11 cellular contexts compared by ENCODE assay signal in genomic region chr10:117477961-117478670, GRCh38.
A peak's percentile ranks its signal among the peaks of the same experiment; 100 is the strongest.
DNase-seq lines count a peak whose midpoint lies in the region; ATAC-seq and TF ChIP-seq lines count a peak whose summit lies in the region.
"Had no signal": no experiment of that assay in that cellular context is flagged by ENCODE, and none has a peak within 500 bp of the region (broad histone marks: within the 10 kb centered on the region; RNA-seq: fewer than 3 reads in every experiment).

No MANE protein-coding gene starts in this region.

- intact Hi-C loops in IMR-90 (cut with micrococcal nuclease), result loop anchor here (10.0 kb wide), 1 partner anchor 263 kb away; no protein-coding TSS in a partner anchor

- CTCF ChIA-PET in BJ (lab: Yijun Ruan, JAX) (interaction anchor here (0.6 to 5.0 kb wide), 21 partner anchors 9 to 896 kb away, joined by 3 to 57 read pairs (median 4); no protein-coding TSS in a partner anchor), IMR-90 (lab: Yijun Ruan, JAX) (no interaction called here)

- H2AK5ac ChIP-seq in IMR-90 (ENCODE audit: low read depth, low read length), result no peak overlapping the region

- H3K23ac ChIP-seq in IMR-90 (ENCODE audit: low read depth, low read length), result no peak overlapping the region

- no peak for ATAC-seq in IMR-90 (ENCODE audit: low read depth)
- no peak for ATAC-seq in GM18520 (IDR thresholded peaks at IDR 0.05; ENCODE audit: unreplicated experiment)
- ATAC-seq in GM19455 (IDR thresholded peaks at IDR 0.05; ENCODE audit: unreplicated experiment), result no peak
- ATAC-seq: activated CD4-positive, alpha-beta T cell treated with anti-CD3 and anti-CD28 coated beads for 36 hours; natural killer cell treated with Interleukin-12 subunit alpha and Interleukin-12 subunit beta and Interleukin-15 and Interleukin-18, amount 100 ng/mL, for 72 hours had no signal

- H3K9me1 ChIP-seq in IMR-90 (ENCODE audit: insufficient read depth, low read length), result no peaks in the 10 kb centered on the region

- no peak overlapping the region for H2BK20ac ChIP-seq in IMR-90 (ENCODE audit: low read depth, low read length)

- no peak overlapping the region for H3K14ac ChIP-seq in IMR-90 (replicated peaks; ENCODE audit: low read depth, low read length)

- no peak overlapping the region for H3K56ac ChIP-seq in IMR-90 (ENCODE audit: extremely low read depth, insufficient read depth, low read length)

- BruUV-seq in IMR-90 (replicated peaks; lab: Mats Ljungman, UMichigan), result no TSS peak

- H4K91ac ChIP-seq in IMR-90 (ENCODE audit: insufficient read depth, low read depth, low read length), result no peak overlapping the region

- no peak overlapping the region for H4K8ac ChIP-seq in IMR-90 (ENCODE audit: low read depth in 2 of 2, low read length in 2 of 2)

- TF ChIP-seq CTCF in BJ (IDR thresholded peaks at IDR 0.05; ENCODE audit: insufficient read depth, low read depth, low read length) (peak; percentile 47), IMR-90 (conservative IDR thresholded peaks at IDR 0.05; ENCODE audit: low read depth, low read length) (no peak), brain microvascular endothelial cell (IDR thresholded peaks at IDR 0.05; ENCODE audit: low read depth, low read length, missing control alignments) (no peak), GM20000 (IDR thresholded peaks at IDR 0.05; ENCODE audit: extremely low read depth, missing control alignments) (no peak)

- no peak for TF ChIP-seq POLR2A in IMR-90 (IDR thresholded peaks at IDR 0.05; ENCODE audit: low read depth, low read length)

- POLR2A ChIA-PET in BJ (lab: Charles Lee), result no interaction called here
- POLR2A ChIA-PET in IMR-90 (lab: Charles Lee; ENCODE audit: unreplicated experiment), result no interaction called here

- no peak overlapping the region for H3K4ac ChIP-seq in IMR-90 (ENCODE audit: low read depth, low read length)

- dilution Hi-C loops in IMR-90 (cut with HindIII; ENCODE audit: low sequenced_read_pairs, unreplicated experiment), result no loop called here

- no peaks in the 10 kb centered on the region for H3K4me1 ChIP-seq in IMR-90 (ENCODE audit: control insufficient read depth, insufficient read depth, low read length)

- no peak overlapping the region for H2BK15ac ChIP-seq in IMR-90 (ENCODE audit: low read depth, low read length)

- H3K79me1 ChIP-seq in IMR-90 (ENCODE audit: low read depth in 1 of 2, low read length in 2 of 2), result no peaks in the 10 kb centered on the region

- no peak overlapping the region for H3K27ac ChIP-seq in IMR-90 (ENCODE audit: insufficient read depth, low read length)
- no peak overlapping the region for H3K27ac ChIP-seq in brain microvascular endothelial cell

- no peaks in the 10 kb centered on the region for H4K20me1 ChIP-seq in IMR-90 (ENCODE audit: insufficient read depth, low read length)

- DNase-seq in BJ (ENCODE audit: low read depth) (no peak), IMR-90 (peak; percentile 19), brain microvascular endothelial cell (peak; percentile 40), mucosa of gallbladder (ENCODE audit: low spot score) (peak; percentile 11), GM20000 (ENCODE audit: low spot score) (no peak)
- no peak for DNase-seq in effector CD4-positive, alpha-beta T cell
- DNase-seq: activated CD4-positive, alpha-beta T cell treated with anti-CD3 and anti-CD28 coated beads for 36 hours; NCI-H1694 treated with DMSO at 0.1 percent for 48 hours had no signal

- TF ChIP-seq RAD21 in IMR-90 (IDR thresholded peaks at IDR 0.05; ENCODE audit: low read length), result no peak

- WGBS in IMR-90 (ENCODE audit: extremely low coverage in 2 of 2, insufficient read length in 1 of 2), 2 experiments, result 0% methylated on average over 1 of the region's 5 CpGs; no CpG with 5 or more reads in 1 of the 2 experiments

- no peak overlapping the region for H2AK9ac ChIP-seq in IMR-90 (replicated peaks; ENCODE audit: low read depth, low read length, poor library complexity)

- H3K4me2 ChIP-seq in IMR-90 (ENCODE audit: low read depth, low read length), result no peak overlapping the region

- H2BK120ac ChIP-seq in IMR-90 (ENCODE audit: low read depth, low read length), result no peak overlapping the region

- H4K5ac ChIP-seq in IMR-90 (ENCODE audit: low read depth, low read length), result no peak overlapping the region

- in situ Hi-C loops in IMR-90 (cut with MboI; ENCODE audit: low sequenced_read_pairs) (no loop called here), brain microvascular endothelial cell (cut with HindIII; ENCODE audit: low pct_ligation_motif_present, low sequenced_read_pairs) (no loop called here)

- H2BK5ac ChIP-seq in IMR-90 (ENCODE audit: low read depth, low read length, poor library complexity, severe bottlenecking), result no peak overlapping the region

- peaks cover under 1% of the 10 kb centered on the region for H3K27me3 ChIP-seq in BJ (ENCODE audit: control insufficient read depth, insufficient read depth, low read length)
- H3K27me3 ChIP-seq in IMR-90 (ENCODE audit: control insufficient read depth, insufficient read depth, low read length), result no peaks in the 10 kb centered on the region
- no peaks in the 10 kb centered on the region for H3K27me3 ChIP-seq in brain microvascular endothelial cell (replicated peaks)

- no peaks in the 10 kb centered on the region; the same call in 1 of the 2 replicates for H3K9me3 ChIP-seq in IMR-90 (ENCODE audit: control insufficient read depth, insufficient read depth, low read length)

- no peak overlapping the region for H3K18ac ChIP-seq in IMR-90 (ENCODE audit: low read depth, low read length)

- H3K36me3 ChIP-seq in BJ (ENCODE audit: control insufficient read depth, insufficient read depth, low read length) (no peaks in the 10 kb centered on the region), IMR-90 (ENCODE audit: control insufficient read depth, insufficient read depth, low read length) (no peaks in the 10 kb centered on the region), brain microvascular endothelial cell (replicated peaks) (no peaks in the 10 kb centered on the region)

- no peak overlapping the region for H3K9ac ChIP-seq in IMR-90 (ENCODE audit: low read depth, low read length)

- H3K4me3 ChIP-seq in BJ (ENCODE audit: low read depth, low read length) (no peak overlapping the region), IMR-90 (ENCODE audit: insufficient read depth, low read depth, low read length) (no peak overlapping the region), brain microvascular endothelial cell (ENCODE audit: low read depth, low read length) (no peak overlapping the region)

- no peak overlapping the region for H2AFZ ChIP-seq in IMR-90 (replicated peaks; ENCODE audit: low read length, poor library complexity)

TF ChIP-seq in IMR-90, 13 proteins besides CTCF, POLR2A, EP300 and RAD21:
- TF ChIP-seq FOS (IDR thresholded peaks at IDR 0.05; ENCODE audit: low read depth, low read length) (no peak), RCOR1 (IDR thresholded peaks at IDR 0.05; ENCODE audit: insufficient replicate concordance, low read length) (no peak), ELK1 (IDR thresholded peaks at IDR 0.05; ENCODE audit: borderline replicate concordance, low read depth, low read length) (no peak), USF2 (IDR thresholded peaks at IDR 0.05; ENCODE audit: low read depth, low read length) (no peak), CEBPB (IDR thresholded peaks at IDR 0.05; ENCODE audit: low read depth, low read length) (no peak), BHLHE40 (IDR thresholded peaks at IDR 0.05; ENCODE audit: low read depth, low read length) (no peak), MAFK (IDR thresholded peaks at IDR 0.05; ENCODE audit: low read depth, low read length) (no peak), MAZ (IDR thresholded peaks at IDR 0.05; ENCODE audit: borderline replicate concordance, low read depth, low read length) (no peak), SMC3 (IDR thresholded peaks at IDR 0.05; ENCODE audit: low read depth, low read length) (no peak), MXI1 (IDR thresholded peaks at IDR 0.05; ENCODE audit: borderline replicate concordance, low read depth, low read length) (no peak), NFE2L2 (IDR thresholded peaks at IDR 0.05; ENCODE audit: low read depth, low read length) (no peak), RFX5 (IDR thresholded peaks at IDR 0.05; ENCODE audit: low read depth, low read length) (no peak), CHD1 (IDR thresholded peaks at IDR 0.05; ENCODE audit: low read depth, low read length) (no peak)

Comparison
In these comparisons a context has a peak if more than half of its experiments do, and no peak if none do; other contexts are left out.
1. DNase-seq: peak in IMR-90 (single experiment), brain microvascular endothelial cell (single experiment) and mucosa of gallbladder (single experiment); none in BJ (single experiment), effector CD4-positive, alpha-beta T cell (single experiment) and GM20000 (single experiment).